ENCODE assay signal across 1 cellular context in the genomic region with DNA sequence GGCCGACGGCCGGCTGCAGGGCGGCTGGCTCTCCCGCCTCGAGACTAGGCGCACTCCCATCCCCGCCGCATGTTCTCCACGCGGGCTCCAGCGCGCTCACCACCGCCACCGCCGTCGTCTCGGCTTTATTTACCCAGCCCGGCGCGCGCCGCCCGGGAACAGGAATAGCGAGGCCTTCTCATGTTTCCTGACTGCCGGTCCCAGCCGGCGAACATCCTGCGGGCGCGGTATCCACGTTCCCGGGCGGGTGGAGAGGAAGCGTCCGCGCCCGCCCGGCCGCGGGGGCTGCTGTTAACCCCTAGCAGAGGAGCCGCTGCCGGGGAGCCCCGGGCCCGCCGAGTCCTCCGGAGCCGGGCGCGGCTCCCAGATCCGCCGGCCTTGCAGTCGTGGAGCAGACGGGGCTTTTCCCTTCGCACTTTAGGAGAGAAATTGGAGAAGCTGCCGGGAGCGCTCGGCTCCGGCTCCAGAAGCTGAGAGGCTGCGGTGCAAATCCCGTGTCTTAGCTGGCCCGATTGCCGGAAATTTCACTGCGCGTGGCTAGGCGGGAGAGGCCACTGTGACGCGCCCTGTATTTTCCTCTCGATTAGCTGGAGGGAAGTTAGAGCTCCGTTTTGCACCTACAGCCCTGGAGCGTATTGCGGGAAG.
TF ChIP-seq lines count a peak whose summit lies in the region.

A gene with protein sequence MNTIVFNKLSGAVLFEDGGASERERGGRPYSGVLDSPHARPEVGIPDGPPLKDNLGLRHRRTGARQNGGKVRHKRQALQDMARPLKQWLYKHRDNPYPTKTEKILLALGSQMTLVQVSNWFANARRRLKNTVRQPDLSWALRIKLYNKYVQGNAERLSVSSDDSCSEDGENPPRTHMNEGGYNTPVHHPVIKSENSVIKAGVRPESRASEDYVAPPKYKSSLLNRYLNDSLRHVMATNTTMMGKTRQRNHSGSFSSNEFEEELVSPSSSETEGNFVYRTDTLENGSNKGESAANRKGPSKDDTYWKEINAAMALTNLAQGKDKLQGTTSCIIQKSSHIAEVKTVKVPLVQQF (minus strand): TSS at position 101 of the 645 bp plus-strand sequence. CDS start 2,404 bp downstream, outside the sequence.

TF ChIP-seq in WTC11, 78 proteins besides CTCF, POLR2A, EP300 and RAD21 (continued from another document):
- TF ChIP-seq, protein P1, sequence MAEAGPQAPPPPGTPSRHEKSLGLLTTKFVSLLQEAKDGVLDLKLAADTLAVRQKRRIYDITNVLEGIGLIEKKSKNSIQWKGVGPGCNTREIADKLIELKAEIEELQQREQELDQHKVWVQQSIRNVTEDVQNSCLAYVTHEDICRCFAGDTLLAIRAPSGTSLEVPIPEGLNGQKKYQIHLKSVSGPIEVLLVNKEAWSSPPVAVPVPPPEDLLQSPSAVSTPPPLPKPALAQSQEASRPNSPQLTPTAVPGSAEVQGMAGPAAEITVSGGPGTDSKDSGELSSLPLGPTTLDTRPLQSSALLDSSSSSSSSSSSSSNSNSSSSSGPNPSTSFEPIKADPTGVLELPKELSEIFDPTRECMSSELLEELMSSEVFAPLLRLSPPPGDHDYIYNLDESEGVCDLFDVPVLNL (CRISPR knock-in tag; IDR thresholded peaks at IDR 0.05; ENCODE audit: borderline replicate concordance, low read depth): peak; percentile 60; the same call in 1 of the 2 replicates
- TF ChIP-seq ZNF671 (CRISPR knock-in tag; IDR thresholded peaks at IDR 0.05): no peak
- peak; percentile 78 for TF ChIP-seq CREM (CRISPR knock-in tag; IDR thresholded peaks at IDR 0.05)
- TF ChIP-seq ELF4 (CRISPR knock-in tag; IDR thresholded peaks at IDR 0.05; ENCODE audit: low read depth): peak; percentile 67; the same call in 1 of the 2 replicates
- TF ChIP-seq OVOL2 (CRISPR knock-in tag; IDR thresholded peaks at IDR 0.05; ENCODE audit: borderline replicate concordance): no peak
- TF ChIP-seq JUN (CRISPR knock-in tag; IDR thresholded peaks at IDR 0.05): peak; percentile 93; the same call in 1 of the 2 replicates
- TF ChIP-seq MXD4 (CRISPR knock-in tag; IDR thresholded peaks at IDR 0.05; ENCODE audit: borderline replicate concordance): no peak
- TF ChIP-seq, protein P2, sequence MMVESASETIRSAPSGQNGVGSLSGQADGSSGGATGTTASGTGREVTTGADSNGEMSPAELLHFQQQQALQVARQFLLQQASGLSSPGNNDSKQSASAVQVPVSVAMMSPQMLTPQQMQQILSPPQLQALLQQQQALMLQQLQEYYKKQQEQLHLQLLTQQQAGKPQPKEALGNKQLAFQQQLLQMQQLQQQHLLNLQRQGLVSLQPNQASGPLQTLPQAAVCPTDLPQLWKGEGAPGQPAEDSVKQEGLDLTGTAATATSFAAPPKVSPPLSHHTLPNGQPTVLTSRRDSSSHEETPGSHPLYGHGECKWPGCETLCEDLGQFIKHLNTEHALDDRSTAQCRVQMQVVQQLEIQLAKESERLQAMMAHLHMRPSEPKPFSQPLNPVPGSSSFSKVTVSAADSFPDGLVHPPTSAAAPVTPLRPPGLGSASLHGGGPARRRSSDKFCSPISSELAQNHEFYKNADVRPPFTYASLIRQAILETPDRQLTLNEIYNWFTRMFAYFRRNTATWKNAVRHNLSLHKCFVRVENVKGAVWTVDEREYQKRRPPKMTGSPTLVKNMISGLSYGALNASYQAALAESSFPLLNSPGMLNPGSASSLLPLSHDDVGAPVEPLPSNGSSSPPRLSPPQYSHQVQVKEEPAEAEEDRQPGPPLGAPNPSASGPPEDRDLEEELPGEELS (CRISPR knock-in tag; IDR thresholded peaks at IDR 0.05): peak; percentile 98
- 0 out of 2 replicates have a peak, but pooled peaks have one; percentile 30 for TF ChIP-seq NR3C1 (CRISPR knock-in tag; conservative IDR thresholded peaks at IDR 0.05; ENCODE audit: low read depth)
- TF ChIP-seq, protein P3, sequence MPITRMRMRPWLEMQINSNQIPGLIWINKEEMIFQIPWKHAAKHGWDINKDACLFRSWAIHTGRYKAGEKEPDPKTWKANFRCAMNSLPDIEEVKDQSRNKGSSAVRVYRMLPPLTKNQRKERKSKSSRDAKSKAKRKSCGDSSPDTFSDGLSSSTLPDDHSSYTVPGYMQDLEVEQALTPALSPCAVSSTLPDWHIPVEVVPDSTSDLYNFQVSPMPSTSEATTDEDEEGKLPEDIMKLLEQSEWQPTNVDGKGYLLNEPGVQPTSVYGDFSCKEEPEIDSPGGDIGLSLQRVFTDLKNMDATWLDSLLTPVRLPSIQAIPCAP (CRISPR knock-in tag; IDR thresholded peaks at IDR 0.05): peak; percentile 95
- peak; percentile 96 for TF ChIP-seq FOXK1 (CRISPR knock-in tag; IDR thresholded peaks at IDR 0.05)
- TF ChIP-seq NR2C2 (CRISPR knock-in tag; IDR thresholded peaks at IDR 0.05): no peak
- no peak for TF ChIP-seq FOXJ3 (CRISPR knock-in tag; IDR thresholded peaks at IDR 0.05; ENCODE audit: borderline replicate concordance)
- TF ChIP-seq, protein P4, sequence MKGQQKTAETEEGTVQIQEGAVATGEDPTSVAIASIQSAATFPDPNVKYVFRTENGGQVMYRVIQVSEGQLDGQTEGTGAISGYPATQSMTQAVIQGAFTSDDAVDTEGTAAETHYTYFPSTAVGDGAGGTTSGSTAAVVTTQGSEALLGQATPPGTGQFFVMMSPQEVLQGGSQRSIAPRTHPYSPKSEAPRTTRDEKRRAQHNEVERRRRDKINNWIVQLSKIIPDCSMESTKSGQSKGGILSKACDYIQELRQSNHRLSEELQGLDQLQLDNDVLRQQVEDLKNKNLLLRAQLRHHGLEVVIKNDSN (CRISPR knock-in tag; IDR thresholded peaks at IDR 0.05): peak; percentile 61
- peak; percentile 87; the same call in 1 of the 2 replicates for TF ChIP-seq TCF7 (CRISPR knock-in tag; IDR thresholded peaks at IDR 0.05; ENCODE audit: low read depth)
- peak; percentile 79 for TF ChIP-seq ESRRA (CRISPR knock-in tag; IDR thresholded peaks at IDR 0.05; ENCODE audit: borderline replicate concordance)
- TF ChIP-seq, protein P5, sequence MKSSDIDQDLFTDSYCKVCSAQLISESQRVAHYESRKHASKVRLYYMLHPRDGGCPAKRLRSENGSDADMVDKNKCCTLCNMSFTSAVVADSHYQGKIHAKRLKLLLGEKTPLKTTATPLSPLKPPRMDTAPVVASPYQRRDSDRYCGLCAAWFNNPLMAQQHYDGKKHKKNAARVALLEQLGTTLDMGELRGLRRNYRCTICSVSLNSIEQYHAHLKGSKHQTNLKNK (CRISPR knock-in tag; IDR thresholded peaks at IDR 0.05): no peak
- TF ChIP-seq ZNF263 (CRISPR knock-in tag; IDR thresholded peaks at IDR 0.05; ENCODE audit: low read depth): peak; percentile 62; the same call in 1 of the 2 replicates
- no peak for TF ChIP-seq ZNF396 (CRISPR knock-in tag; IDR thresholded peaks at IDR 0.05; ENCODE audit: borderline replicate concordance)
- peak; percentile 57 for TF ChIP-seq SP1 (CRISPR knock-in tag; conservative IDR thresholded peaks at IDR 0.05)
- TF ChIP-seq, protein P6, sequence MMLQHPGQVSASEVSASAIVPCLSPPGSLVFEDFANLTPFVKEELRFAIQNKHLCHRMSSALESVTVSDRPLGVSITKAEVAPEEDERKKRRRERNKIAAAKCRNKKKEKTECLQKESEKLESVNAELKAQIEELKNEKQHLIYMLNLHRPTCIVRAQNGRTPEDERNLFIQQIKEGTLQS (CRISPR knock-in tag; conservative IDR thresholded peaks at IDR 0.05): no peak
- TF ChIP-seq SMAD4 (CRISPR knock-in tag; IDR thresholded peaks at IDR 0.05): peak; percentile 75
- peak; percentile 56 for TF ChIP-seq NFYB (CRISPR knock-in tag; conservative IDR thresholded peaks at IDR 0.05; ENCODE audit: low read depth)
- TF ChIP-seq FOXP1 (CRISPR knock-in tag; IDR thresholded peaks at IDR 0.05; ENCODE audit: borderline replicate concordance): peak; percentile 96
- TF ChIP-seq KAT7 (CRISPR knock-in tag; IDR thresholded peaks at IDR 0.05; ENCODE audit: borderline replicate concordance): no peak; the same call in 1 of the 2 replicates
- TF ChIP-seq SMAD3 (CRISPR knock-in tag; IDR thresholded peaks at IDR 0.05; ENCODE audit: borderline replicate concordance): peak; percentile 79; the same call in 1 of the 2 replicates
TF ChIP-seq in WTC11: peak in this region for 44.
